ENCODE assay signal across 9 cellular contexts in the genomic region with DNA sequence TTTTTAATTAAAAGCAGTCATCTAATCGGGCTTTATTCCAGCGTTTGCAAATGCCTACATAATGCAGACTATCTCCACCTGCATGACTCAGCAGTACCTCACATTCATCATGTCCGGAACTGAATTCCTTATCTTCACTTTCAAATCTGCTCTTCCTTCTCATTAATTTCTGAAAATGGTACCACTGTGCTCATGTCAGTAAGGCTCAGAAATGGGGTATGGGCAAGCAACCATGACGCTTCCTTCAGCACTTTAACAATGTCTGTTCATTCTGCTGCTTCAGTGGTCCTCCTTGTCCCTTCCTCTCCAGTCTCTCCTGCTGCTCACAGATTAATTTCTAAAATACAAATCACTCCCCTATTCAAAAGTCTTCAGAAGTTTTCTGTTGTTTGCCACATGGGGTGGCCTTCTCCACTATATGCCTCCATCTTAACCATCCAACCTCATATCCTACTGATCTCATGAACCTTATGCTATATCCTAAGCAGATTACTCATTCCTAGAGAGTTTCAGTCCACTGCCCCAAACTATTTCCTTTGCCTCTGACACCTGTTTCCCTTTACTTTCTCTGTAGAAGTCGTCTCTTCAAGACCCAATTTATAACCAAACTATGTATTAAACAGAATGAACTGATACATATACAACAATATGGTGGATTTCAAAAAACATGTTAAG. TPM values are rescaled to one million over a fixed set of nuclear protein-coding genes. Genes with fewer than 3 reads are reported as not detected.
A peak's percentile ranks its signal among the peaks of the same experiment; 100 is the strongest.
DNase-seq lines count a peak whose midpoint lies in the region; ATAC-seq and TF ChIP-seq lines count a peak whose summit lies in the region.
"Had no signal": no experiment of that assay in that cellular context is flagged by ENCODE, and none has a peak within 500 bp of the region (broad histone marks: within the 10 kb centered on the region; RNA-seq: fewer than 3 reads in every experiment).

No MANE protein-coding gene starts in this region.

- intact Hi-C loops in testis (cut with DNase I; ENCODE audit: low total_unique reads) (no loop called here), dorsolateral prefrontal cortex (cut with DNase I) (no loop called here)

- no peak for DNase-seq in activated naive CD4-positive, alpha-beta T cell treated with anti-CD3 and anti-CD28 coated beads, Interleukin-2, amount 10 ng/mL, durations not matched to agents 7 days and 5 days
- no peak for DNase-seq in activated naive CD4-positive, alpha-beta T cell (lab: John Stamatoyannopoulos, UW)
- no peak for DNase-seq in testis
- DNase-seq in dorsolateral prefrontal cortex = no peak
- DNase-seq in right atrium auricular region (ENCODE audit: low spot score) = no peak
- DNase-seq in NCI-H2029 (lab: John Stamatoyannopoulos, UW) = no peak
- DNase-seq: thyroid gland had no signal

- H3K27me3 ChIP-seq in testis = no peaks in the 10 kb centered on the region
- no peaks in the 10 kb centered on the region for H3K27me3 ChIP-seq in dorsolateral prefrontal cortex
- no peaks in the 10 kb centered on the region for H3K27me3 ChIP-seq in right atrium auricular region
- H3K27me3 ChIP-seq: thyroid gland had no signal

- WGBS in testis, 2 donors = 74 to 79% methylated on average over 5 of the region's 5 CpGs

- no peak for TF ChIP-seq POLR2A in testis (IDR thresholded peaks at IDR 0.05)

- H3K27ac ChIP-seq in testis (peak overlapping the region; percentile 62 to 63), dorsolateral prefrontal cortex (no peak overlapping the region), right atrium auricular region (no peak overlapping the region)
- H3K27ac ChIP-seq: thyroid gland had no signal

- no peak overlapping the region for H3K4me3 Mint-ChIP-seq in activated naive CD4-positive, alpha-beta T cell treated with anti-CD3 and anti-CD28 coated beads, Interleukin-2, amount 10 ng/mL, durations not matched to agents 7 days and 5 days
- H3K4me3 Mint-ChIP-seq in activated naive CD8-positive, alpha-beta T cell = peak overlapping the region; percentile 1

- H3K4me1 ChIP-seq in testis (peaks cover 28% of the 10 kb centered on the region), right atrium auricular region (peaks cover 0 to 24% of the 10 kb centered on the region in 2 donors)

- H3K4me3 ChIP-seq in testis = no peak overlapping the region
- no peak overlapping the region for H3K4me3 ChIP-seq in dorsolateral prefrontal cortex
- H3K4me3 ChIP-seq in right atrium auricular region = no peak overlapping the region
- H3K4me3 ChIP-seq: thyroid gland had no signal

- H3K27me3 Mint-ChIP-seq in activated naive CD4-positive, alpha-beta T cell treated with anti-CD3 and anti-CD28 coated beads, Interleukin-2, amount 10 ng/mL, durations not matched to agents 7 days and 5 days = no peaks in the 10 kb centered on the region
- no peaks in the 10 kb centered on the region for H3K27me3 Mint-ChIP-seq in activated naive CD8-positive, alpha-beta T cell

- H3K27ac Mint-ChIP-seq in activated naive CD4-positive, alpha-beta T cell treated with anti-CD3 and anti-CD28 coated beads, Interleukin-2, amount 10 ng/mL, durations not matched to agents 7 days and 5 days = peak overlapping the region; percentile 72
- peak overlapping the region; percentile 82 for H3K27ac Mint-ChIP-seq in activated naive CD8-positive, alpha-beta T cell

- H3K9me3 Mint-ChIP-seq in activated naive CD4-positive, alpha-beta T cell treated with anti-CD3 and anti-CD28 coated beads, Interleukin-2, amount 10 ng/mL, durations not matched to agents 7 days and 5 days = no peaks in the 10 kb centered on the region
- H3K9me3 Mint-ChIP-seq in activated naive CD8-positive, alpha-beta T cell (ENCODE audit: low read depth) = no peaks in the 10 kb centered on the region

- no peaks in the 10 kb centered on the region for H3K36me3 ChIP-seq in testis (ENCODE audit: low read depth, missing control alignments)
- peaks cover 16% of the 10 kb centered on the region for H3K36me3 ChIP-seq in right atrium auricular region

- peaks cover 62% of the 10 kb centered on the region for H3K36me3 Mint-ChIP-seq in activated naive CD4-positive, alpha-beta T cell treated with anti-CD3 and anti-CD28 coated beads, Interleukin-2, amount 10 ng/mL, durations not matched to agents 7 days and 5 days
- peaks cover 21% of the 10 kb centered on the region for H3K36me3 Mint-ChIP-seq in activated naive CD8-positive, alpha-beta T cell

- ATAC-seq in HG03139 (IDR thresholded peaks at IDR 0.05; ENCODE audit: unreplicated experiment) = peak; percentile 65

- H3K4me1 Mint-ChIP-seq in activated naive CD4-positive, alpha-beta T cell treated with anti-CD3 and anti-CD28 coated beads, Interleukin-2, amount 10 ng/mL, durations not matched to agents 7 days and 5 days = peaks cover 74% of the 10 kb centered on the region
- H3K4me1 Mint-ChIP-seq in activated naive CD8-positive, alpha-beta T cell (ENCODE audit: low read depth) = peaks cover 68% of the 10 kb centered on the region

- CTCF ChIA-PET in activated naive CD4-positive, alpha-beta T cell treated with anti-CD3 and anti-CD28 coated beads, Interleukin-2, amount 10 ng/mL, durations not matched to agents 7 days and 5 days (lab: Charles Lee) = no interaction called here

- TF ChIP-seq CTCF in testis (IDR thresholded peaks at IDR 0.05) (no peak), dorsolateral prefrontal cortex (IDR thresholded peaks at IDR 0.05 in 54 of 56, conservative IDR thresholded peaks at IDR 0.05 in 2 of 56; ENCODE audit: low read depth in 1 of 56, partially characterized antibody in 56 of 56) (no peak), right atrium auricular region (IDR thresholded peaks at IDR 0.05) (no peak)

- H3K9me3 ChIP-seq in testis (no peaks in the 10 kb centered on the region), right atrium auricular region (no peaks in the 10 kb centered on the region)
- H3K9me3 ChIP-seq: thyroid gland had no signal

RNA-seq across cellular contexts. Expression of gene GTF2H1, which starts 7.0 kb away (rescaled TPM):
- total RNA-seq in testis (100 to 1,000 TPM; 103 to 111 TPM), dorsolateral prefrontal cortex (10 to 100 TPM; 30.5 to 68.1 (median 49.7) TPM), right atrium auricular region (10 to 100 TPM; 19.5 to 23.8 TPM)
- polyA plus RNA-seq in testis (ENCODE audit: insufficient read depth, low read depth, low replicate concordance) = 79.2 TPM

RNA-seq across cellular contexts. Expression of gene HPS5, which starts 7.4 kb away (rescaled TPM):
- 100 to 1,000 TPM in 1 of 2 donors, 10 to 100 TPM in 1; 97.7 to 111 TPM for total RNA-seq in testis
- polyA plus RNA-seq in testis (ENCODE audit: insufficient read depth, low read depth, low replicate concordance) = 44.0 TPM
- total RNA-seq in dorsolateral prefrontal cortex = 10 to 100 TPM; 12.8 to 35.8 (median 20.1) TPM
- 10 to 100 TPM; 10.5 to 12.8 TPM for total RNA-seq in right atrium auricular region

Comparison
In these comparisons a context has a peak if more than half of its experiments do, and no peak if none do; other contexts are left out.
1. H3K27ac ChIP-seq: peak in testis (2 of 2); none in dorsolateral prefrontal cortex (0 of 59) and right atrium auricular region (0 of 2).